Comparison of ENCODE assay signal across 26 cellular contexts in genomic region chr4:44017422-44017739, GRCh38.
"Had no signal": no experiment of that assay in that cellular context is flagged by ENCODE, and none has a peak within 500 bp of the region (broad histone marks: within the 10 kb centered on the region; RNA-seq: fewer than 3 reads in every experiment).

No MANE protein-coding gene starts in this region.

- H3K4me3 Mint-ChIP-seq: activated B cell treated with CpG ODN at 0.5 μM for 24 hours; activated T-cell treated with anti-CD3 and anti-CD28 coated beads, Interleukin-2, amount 50 U/mL, for 72 hours; natural killer cell; neural progenitor cell had no signal

- H3K27me3 ChIP-seq: body of pancreas, esophagus muscularis mucosa, heart right ventricle, neural progenitor cell, spleen, tibial nerve had no signal

- H3K36me3 Mint-ChIP-seq: activated naive CD4-positive, alpha-beta T cell treated with anti-CD3 and anti-CD28 coated beads, Interleukin-2, amount 50 U/mL, for 72 hours; natural killer cell; neural progenitor cell had no signal

- H3K27me3 Mint-ChIP-seq: activated B cell treated with CpG ODN at 0.5 μM for 24 hours had no signal

- DNase-seq: activated B cell treated with CpG ODN at 0.5 μM for 24 hours; activated CD4-positive, alpha-beta T cell treated with anti-CD3 and anti-CD28 coated beads, Interleukin-2, amount 50 U/mL, for 4 hours; activated naive CD4-positive, alpha-beta T cell; activated T-cell treated with anti-CD3 and anti-CD28 coated beads for 4 hours; activated T-cell treated with anti-CD3 and anti-CD28 coated beads, Interleukin-2, amount 50 U/mL, for 72 hours; anterior cingulate cortex; body of pancreas; dermis blood vessel endothelial cell; effector CD4-positive, alpha-beta T cell; foreskin melanocyte; heart right ventricle; kidney glomerular epithelial cell; mesendoderm; natural killer cell; occipital lobe; psoas muscle; spleen; stimulated activated CD4-positive, alpha-beta T cell treated with anti-CD3 and anti-CD28 coated beads, Interleukin-2, amount 100 ng/mL, for 48 hours; stimulated activated naive CD4-positive, alpha-beta T cell treated with Interleukin-2 at 50 U/mL for 16 hours had no signal

- H3K36me3 ChIP-seq: esophagus muscularis mucosa, heart right ventricle, neural progenitor cell, spleen, tibial nerve had no signal

- H3K4me3 ChIP-seq: body of pancreas, esophagus muscularis mucosa, heart right ventricle, lung, neural progenitor cell, psoas muscle, spleen, tibial nerve had no signal

- H3K9me3 ChIP-seq: body of pancreas, esophagus muscularis mucosa, psoas muscle, tibial nerve had no signal

- H3K27ac Mint-ChIP-seq: activated B cell treated with CpG ODN at 0.5 μM for 24 hours; activated naive CD4-positive, alpha-beta T cell treated with anti-CD3 and anti-CD28 coated beads, Interleukin-2, amount 50 U/mL, for 72 hours; activated T-cell treated with anti-CD3 and anti-CD28 coated beads, Interleukin-2, amount 50 U/mL, for 72 hours; natural killer cell; neural progenitor cell had no signal

- ATAC-seq: activated naive CD4-positive, alpha-beta T cell treated with anti-CD3 and anti-CD28 coated beads, Interleukin-2, amount 50 U/mL, for 72 hours; activated T-cell treated with anti-CD3 and anti-CD28 coated beads, Interleukin-2, amount 50 U/mL, for 72 hours; body of pancreas; heart right ventricle; left lobe of liver; natural killer cell; psoas muscle had no signal

- H3K9me3 Mint-ChIP-seq: neural progenitor cell had no signal

- H3K4me1 ChIP-seq: body of pancreas, esophagus muscularis mucosa, heart right ventricle, neural progenitor cell, parathyroid adenoma, psoas muscle, spleen, tibial nerve had no signal

- H3K4me1 Mint-ChIP-seq: activated B cell treated with CpG ODN at 0.5 μM for 24 hours, natural killer cell, neural progenitor cell had no signal

- H3K27ac ChIP-seq: body of pancreas, esophagus muscularis mucosa, heart right ventricle, neural progenitor cell, parathyroid adenoma, psoas muscle, spleen, tibial nerve had no signal
